In the genomic region with DNA sequence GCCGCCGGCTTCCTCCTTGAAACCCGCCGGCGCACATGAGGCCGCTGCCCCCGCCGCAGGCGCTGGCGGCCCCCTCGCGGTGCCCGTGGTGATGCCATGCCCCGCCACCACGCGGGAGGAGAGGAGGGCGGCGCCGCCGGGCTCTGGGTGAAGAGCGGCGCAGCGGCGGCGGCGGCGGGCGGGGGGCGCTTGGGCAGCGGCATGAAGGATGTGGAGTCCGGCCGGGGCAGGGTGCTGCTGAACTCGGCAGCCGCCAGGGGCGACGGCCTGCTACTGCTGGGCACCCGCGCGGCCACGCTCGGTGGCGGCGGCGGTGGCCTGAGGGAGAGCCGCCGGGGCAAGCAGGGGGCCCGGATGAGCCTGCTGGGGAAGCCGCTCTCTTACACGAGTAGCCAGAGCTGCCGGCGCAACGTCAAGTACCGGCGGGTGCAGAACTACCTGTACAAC, we compare ENCODE assay signal across 8 cellular contexts.
DNase-seq lines count a peak whose midpoint lies in the region; ATAC-seq and TF ChIP-seq lines count a peak whose summit lies in the region.

No MANE protein-coding gene starts in this region.

- ATAC-seq in activated CD4-positive, CD25-positive, alpha-beta regulatory T cell treated with anti-CD3 and anti-CD28 coated beads, Interleukin-2, amount 50 U/mL, for 24 hours, result peak; percentile 28 to 31
- ATAC-seq in memory B cell (ENCODE audit: low read depth), result peak; percentile 67

- no peaks in the 10 kb centered on the region for H3K9me3 ChIP-seq in HAP-1

- H3K36me3 Mint-ChIP-seq in memory B cell, result no peaks in the 10 kb centered on the region

- H3K27me3 Mint-ChIP-seq in memory B cell, result no peaks in the 10 kb centered on the region

- peaks cover 39% of the 10 kb centered on the region for H3K4me1 Mint-ChIP-seq in memory B cell

- H3K4me3 ChIP-seq in HAP-1 (peak overlapping the region; percentile 7; the same call in 1 of the 2 replicates), coronary artery (peak overlapping the region; percentile 89)

- peak; percentile 50 for TF ChIP-seq POLR2A in GM10847 (IDR thresholded peaks at IDR 0.05; ENCODE audit: extremely low read depth, insufficient read length)

- peak overlapping the region; percentile 98 for H3K4me3 Mint-ChIP-seq in memory B cell

- H3K4me1 ChIP-seq in HAP-1, result no peaks in the 10 kb centered on the region

- in situ Hi-C loops in HAP-1 (cut with MboI; ENCODE audit: low sequenced_read_pairs), result no loop called here

- DNase-seq in HAP-1 (ENCODE audit: low spot score in 2 of 2) (peak in 1 of 2 experiments; percentile 29), NCI-H1417 (lab: John Stamatoyannopoulos, UW) (peak; percentile 35 to 77 (median 75)), coronary artery (ENCODE audit: low spot score) (peak; percentile 73), memory B cell (ENCODE audit: low spot score in 2 of 2) (peak; percentile 54 to 68), cerebellar cortex (ENCODE audit: low spot score) (no peak)
- peak; percentile 53 for DNase-seq in stimulated activated CD8-positive, alpha-beta memory T cell treated with anti-CD3 and anti-CD28 coated beads, Interleukin-4, amount 100 ng/mL, for 24 hours (ENCODE audit: low read depth)

- H3K27ac ChIP-seq in coronary artery, result peak overlapping the region in 1 of 2 donors; percentile 80

- peaks cover 46% of the 10 kb centered on the region for H3K27me3 ChIP-seq in HAP-1 (ENCODE audit: low read depth)

- no peaks in the 10 kb centered on the region for H3K36me3 ChIP-seq in HAP-1 (replicated peaks)

- no peak overlapping the region for H3K27ac Mint-ChIP-seq in memory B cell

- no peak for TF ChIP-seq CTCF in coronary artery (IDR thresholded peaks at IDR 0.05)

- no peaks in the 10 kb centered on the region for H3K9me3 Mint-ChIP-seq in memory B cell
